Comparison of ENCODE assay signal across 25 cellular contexts in genomic region chr3:61946925-61947324, GRCh38.
"Had no signal": no experiment of that assay in that cellular context is flagged by ENCODE, and none has a peak within 500 bp of the region (broad histone marks: within the 10 kb centered on the region; RNA-seq: fewer than 3 reads in every experiment).

No MANE protein-coding gene starts in this region.

- H3K4me2 ChIP-seq: smooth muscle cell had no signal

- DNase-seq: activated CD4-positive, alpha-beta T cell treated with anti-CD3 and anti-CD28 coated beads for 36 hours; activated CD4-positive, alpha-beta T cell treated with anti-CD3 and anti-CD28 coated beads, Interleukin-2, amount 50 U/mL, for 4 hours; activated CD8-positive, alpha-beta memory T cell treated with anti-CD3 and anti-CD28 coated beads for 24 hours; activated CD8-positive, alpha-beta memory T cell treated with anti-CD3 and anti-CD28 coated beads, Interleukin-2, amount 50 U/mL, for 4 hours; activated naive CD4-positive, alpha-beta T cell treated with Interleukin-2 at 50 U/mL for 16 hours; activated naive CD8-positive, alpha-beta T cell treated with anti-CD3 and anti-CD28 coated beads for 36 hours; activated T-cell treated with anti-CD3 and anti-CD28 coated beads, Interleukin-2, amount 50 U/mL, for 48 hours; amniotic stem cell; cortex of kidney; effector CD4-positive, alpha-beta T cell; foreskin melanocyte; islet precursor cell; left cardiac atrium; natural killer cell; stimulated activated CD4-positive, alpha-beta T cell treated with anti-CD3 and anti-CD28 coated beads, Interleukin-2, amount 100 ng/mL, for 48 hours; stimulated activated CD8-positive, alpha-beta memory T cell treated with anti-CD3 and anti-CD28 coated beads, Interleukin-4, amount 100 ng/mL, for 48 hours; stimulated activated naive B cell treated with anti-CD40 and anti-IgM and Interleukin-4, amounts not matched to agents 10 μg/mL and 1 μg/mL and 100 μg/mL, for 72 hours; T-helper 1 cell; T-helper 9 cell; testis; trophoblast cell had no signal

- FAIRE-seq: endometrium had no signal

- H3K9me3 ChIP-seq: testis, vagina had no signal

- H3K36me3 ChIP-seq: vagina had no signal

- H3K9ac ChIP-seq: parathyroid adenoma had no signal

- H3K4me1 ChIP-seq: testis, vagina had no signal

- H3K27ac ChIP-seq: parathyroid adenoma, testis, vagina had no signal

- H3K27me3 ChIP-seq: testis, vagina had no signal

- H2AFZ ChIP-seq: parathyroid adenoma had no signal

- H3K4me3 ChIP-seq: smooth muscle cell, testis, vagina had no signal
